Comparison of ENCODE assay signal across 1 cellular context in the genomic region with DNA sequence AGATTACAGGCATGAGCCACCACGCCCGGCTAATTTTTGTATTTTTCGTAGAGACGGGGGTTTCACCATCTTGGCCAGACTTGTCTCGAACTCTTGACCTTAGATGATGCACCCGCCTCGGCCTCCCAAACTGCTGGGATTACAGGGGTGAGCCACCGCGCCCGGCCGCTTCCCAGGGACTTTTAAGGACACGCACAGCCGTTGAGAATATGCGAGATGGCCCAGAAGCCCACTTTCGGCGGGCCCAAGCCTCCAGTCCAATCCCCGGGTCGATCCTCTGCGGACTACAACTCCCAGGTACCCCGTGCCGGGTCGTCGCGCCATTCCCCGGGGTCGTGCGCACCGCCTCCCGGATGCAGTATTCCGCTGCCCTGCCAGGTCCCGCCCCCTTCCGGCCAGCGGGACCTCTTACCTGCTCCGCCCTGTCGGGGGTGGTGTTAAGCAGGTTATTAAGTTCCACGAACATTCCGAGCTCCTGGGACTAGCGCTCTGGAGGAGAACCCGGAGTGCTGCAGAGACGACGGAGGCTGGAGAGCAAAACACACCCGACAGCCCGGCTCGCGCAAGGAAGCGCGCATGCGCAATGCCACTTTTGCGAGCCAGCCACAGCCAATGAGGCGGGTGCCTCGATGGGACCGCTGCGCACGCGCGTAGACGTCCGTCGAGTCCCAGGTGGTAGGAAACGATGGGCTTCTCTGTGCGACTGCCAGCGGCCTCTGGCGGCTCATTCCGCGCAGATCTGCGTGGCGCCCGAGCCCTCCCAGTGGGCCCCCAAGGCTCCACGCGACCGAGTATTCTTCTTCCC.
TF ChIP-seq lines count a peak whose summit lies in the region.

A gene with protein sequence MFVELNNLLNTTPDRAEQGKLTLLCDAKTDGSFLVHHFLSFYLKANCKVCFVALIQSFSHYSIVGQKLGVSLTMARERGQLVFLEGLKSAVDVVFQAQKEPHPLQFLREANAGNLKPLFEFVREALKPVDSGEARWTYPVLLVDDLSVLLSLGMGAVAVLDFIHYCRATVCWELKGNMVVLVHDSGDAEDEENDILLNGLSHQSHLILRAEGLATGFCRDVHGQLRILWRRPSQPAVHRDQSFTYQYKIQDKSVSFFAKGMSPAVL (minus strand): TSS at position 588 of the 805 bp plus-strand sequence. CDS start 122 bp downstream, at position 466.

TF ChIP-seq in K562, 482 proteins besides CTCF, POLR2A, EP300 and RAD21 (continued from another document and continues in another):
- TF ChIP-seq, protein P1, sequence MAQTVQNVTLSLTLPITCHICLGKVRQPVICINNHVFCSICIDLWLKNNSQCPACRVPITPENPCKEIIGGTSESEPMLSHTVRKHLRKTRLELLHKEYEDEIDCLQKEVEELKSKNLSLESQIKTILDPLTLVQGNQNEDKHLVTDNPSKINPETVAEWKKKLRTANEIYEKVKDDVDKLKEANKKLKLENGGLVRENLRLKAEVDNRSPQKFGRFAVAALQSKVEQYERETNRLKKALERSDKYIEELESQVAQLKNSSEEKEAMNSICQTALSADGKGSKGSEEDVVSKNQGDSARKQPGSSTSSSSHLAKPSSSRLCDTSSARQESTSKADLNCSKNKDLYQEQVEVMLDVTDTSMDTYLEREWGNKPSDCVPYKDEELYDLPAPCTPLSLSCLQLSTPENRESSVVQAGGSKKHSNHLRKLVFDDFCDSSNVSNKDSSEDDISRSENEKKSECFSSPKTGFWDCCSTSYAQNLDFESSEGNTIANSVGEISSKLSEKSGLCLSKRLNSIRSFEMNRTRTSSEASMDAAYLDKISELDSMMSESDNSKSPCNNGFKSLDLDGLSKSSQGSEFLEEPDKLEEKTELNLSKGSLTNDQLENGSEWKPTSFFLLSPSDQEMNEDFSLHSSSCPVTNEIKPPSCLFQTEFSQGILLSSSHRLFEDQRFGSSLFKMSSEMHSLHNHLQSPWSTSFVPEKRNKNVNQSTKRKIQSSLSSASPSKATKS (CRISPR knock-in tag; IDR thresholded peaks at IDR 0.05): no peak
- TF ChIP-seq, protein P2, sequence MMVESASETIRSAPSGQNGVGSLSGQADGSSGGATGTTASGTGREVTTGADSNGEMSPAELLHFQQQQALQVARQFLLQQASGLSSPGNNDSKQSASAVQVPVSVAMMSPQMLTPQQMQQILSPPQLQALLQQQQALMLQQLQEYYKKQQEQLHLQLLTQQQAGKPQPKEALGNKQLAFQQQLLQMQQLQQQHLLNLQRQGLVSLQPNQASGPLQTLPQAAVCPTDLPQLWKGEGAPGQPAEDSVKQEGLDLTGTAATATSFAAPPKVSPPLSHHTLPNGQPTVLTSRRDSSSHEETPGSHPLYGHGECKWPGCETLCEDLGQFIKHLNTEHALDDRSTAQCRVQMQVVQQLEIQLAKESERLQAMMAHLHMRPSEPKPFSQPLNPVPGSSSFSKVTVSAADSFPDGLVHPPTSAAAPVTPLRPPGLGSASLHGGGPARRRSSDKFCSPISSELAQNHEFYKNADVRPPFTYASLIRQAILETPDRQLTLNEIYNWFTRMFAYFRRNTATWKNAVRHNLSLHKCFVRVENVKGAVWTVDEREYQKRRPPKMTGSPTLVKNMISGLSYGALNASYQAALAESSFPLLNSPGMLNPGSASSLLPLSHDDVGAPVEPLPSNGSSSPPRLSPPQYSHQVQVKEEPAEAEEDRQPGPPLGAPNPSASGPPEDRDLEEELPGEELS (CRISPR knock-in tag; IDR thresholded peaks at IDR 0.05; ENCODE audit: borderline replicate concordance): no peak; the same call in 1 of the 2 replicates
- TF ChIP-seq, protein P3, sequence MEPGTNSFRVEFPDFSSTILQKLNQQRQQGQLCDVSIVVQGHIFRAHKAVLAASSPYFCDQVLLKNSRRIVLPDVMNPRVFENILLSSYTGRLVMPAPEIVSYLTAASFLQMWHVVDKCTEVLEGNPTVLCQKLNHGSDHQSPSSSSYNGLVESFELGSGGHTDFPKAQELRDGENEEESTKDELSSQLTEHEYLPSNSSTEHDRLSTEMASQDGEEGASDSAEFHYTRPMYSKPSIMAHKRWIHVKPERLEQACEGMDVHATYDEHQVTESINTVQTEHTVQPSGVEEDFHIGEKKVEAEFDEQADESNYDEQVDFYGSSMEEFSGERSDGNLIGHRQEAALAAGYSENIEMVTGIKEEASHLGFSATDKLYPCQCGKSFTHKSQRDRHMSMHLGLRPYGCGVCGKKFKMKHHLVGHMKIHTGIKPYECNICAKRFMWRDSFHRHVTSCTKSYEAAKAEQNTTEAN (CRISPR knock-in tag; IDR thresholded peaks at IDR 0.05): peak; percentile 75; the same call in 1 of the 2 replicates
- TF ChIP-seq KAT2B (IDR thresholded peaks at IDR 0.05; ENCODE audit: low read depth, low read length) (no peak), XRCC5 (IDR thresholded peaks at IDR 0.05; ENCODE audit: low read depth, low read length) (no peak), PML (IDR thresholded peaks at IDR 0.05; ENCODE audit: low read length) (peak; percentile 69), PRMT5 (CRISPR knock-in tag; IDR thresholded peaks at IDR 0.05) (no peak), BACH1 (tag; IDR thresholded peaks at IDR 0.05) (no peak), ZNF79 (CRISPR knock-in tag; IDR thresholded peaks at IDR 0.05; ENCODE audit: low read depth) (no peak), ZNF551 (CRISPR knock-in tag; IDR thresholded peaks at IDR 0.05) (no peak), ZNF121 (CRISPR knock-in tag; conservative IDR thresholded peaks at IDR 0.05) (no peak), CBFB (CRISPR knock-in tag; IDR thresholded peaks at IDR 0.05) (peak; percentile 82), BCL6 (CRISPR knock-in tag; IDR thresholded peaks at IDR 0.05) (no peak), POLR2G (IDR thresholded peaks at IDR 0.05; ENCODE audit: low read depth, low read length) (peak; percentile 91), NR2C2 (CRISPR knock-in tag; IDR thresholded peaks at IDR 0.05) (peak; percentile 97), NR2C2 (tag; IDR thresholded peaks at IDR 0.05) (peak; percentile 99), MCM3 (IDR thresholded peaks at IDR 0.05) (no peak), PTTG1 (tag; IDR thresholded peaks at IDR 0.05; ENCODE audit: low read depth) (no peak), MEF2A (IDR thresholded peaks at IDR 0.05; ENCODE audit: control insufficient read depth, low read depth, low read length) (no peak), RNF2 (IDR thresholded peaks at IDR 0.05) (0 out of 2 replicates have a peak, but pooled peaks have one; percentile 10), MAFK (IDR thresholded peaks at IDR 0.05; ENCODE audit: low read length) (peak; percentile 22; the same call in 1 of the 2 replicates), HOXB6 (CRISPR knock-in tag; IDR thresholded peaks at IDR 0.05; ENCODE audit: borderline replicate concordance) (no peak), BRD9 (IDR thresholded peaks at IDR 0.05; ENCODE audit: low read depth, partially characterized antibody) (peak; percentile 15), TRIM24 (IDR thresholded peaks at IDR 0.05) (0 out of 4 replicates have a peak, but pooled peaks of 1 of the 2 experiments have one; percentile 27), FOXJ3 (CRISPR knock-in tag; IDR thresholded peaks at IDR 0.05) (no peak), SRSF7 (optimal IDR thresholded peaks at IDR 0.05; ENCODE audit: low read depth, low read length) (no peak), CHCHD3 (CRISPR knock-in tag; IDR thresholded peaks at IDR 0.05) (no peak), CBFA2T3 (IDR thresholded peaks at IDR 0.05) (no peak), HNRNPUL1 (IDR thresholded peaks at IDR 0.05; ENCODE audit: low read length) (no peak), ZNF830 (CRISPR knock-in tag; IDR thresholded peaks at IDR 0.05) (no peak), CC2D1A (IDR thresholded peaks at IDR 0.05) (0 out of 2 replicates have a peak, but pooled peaks have one; percentile 4), HDAC6 (IDR thresholded peaks at IDR 0.05; ENCODE audit: low read depth, low read length) (no peak), RB1 (IDR thresholded peaks at IDR 0.05; ENCODE audit: low read depth) (peak; percentile 80), CBFA2T2 (conservative IDR thresholded peaks at IDR 0.05) (no peak), IRF2 (CRISPR knock-in tag; IDR thresholded peaks at IDR 0.05) (no peak)
- TF ChIP-seq, protein P4, sequence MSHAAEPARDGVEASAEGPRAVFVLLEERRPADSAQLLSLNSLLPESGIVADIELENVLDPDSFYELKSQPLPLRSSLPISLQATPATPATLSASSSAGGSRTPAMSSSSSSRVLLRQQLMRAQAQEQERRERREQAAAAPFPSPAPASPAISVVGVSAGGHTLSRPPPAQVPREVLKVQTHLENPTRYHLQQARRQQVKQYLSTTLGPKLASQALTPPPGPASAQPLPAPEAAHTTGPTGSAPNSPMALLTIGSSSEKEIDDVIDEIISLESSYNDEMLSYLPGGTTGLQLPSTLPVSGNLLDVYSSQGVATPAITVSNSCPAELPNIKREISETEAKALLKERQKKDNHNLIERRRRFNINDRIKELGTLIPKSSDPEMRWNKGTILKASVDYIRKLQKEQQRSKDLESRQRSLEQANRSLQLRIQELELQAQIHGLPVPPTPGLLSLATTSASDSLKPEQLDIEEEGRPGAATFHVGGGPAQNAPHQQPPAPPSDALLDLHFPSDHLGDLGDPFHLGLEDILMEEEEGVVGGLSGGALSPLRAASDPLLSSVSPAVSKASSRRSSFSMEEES (CRISPR knock-in tag; IDR thresholded peaks at IDR 0.05): no peak
- TF ChIP-seq, protein P5, sequence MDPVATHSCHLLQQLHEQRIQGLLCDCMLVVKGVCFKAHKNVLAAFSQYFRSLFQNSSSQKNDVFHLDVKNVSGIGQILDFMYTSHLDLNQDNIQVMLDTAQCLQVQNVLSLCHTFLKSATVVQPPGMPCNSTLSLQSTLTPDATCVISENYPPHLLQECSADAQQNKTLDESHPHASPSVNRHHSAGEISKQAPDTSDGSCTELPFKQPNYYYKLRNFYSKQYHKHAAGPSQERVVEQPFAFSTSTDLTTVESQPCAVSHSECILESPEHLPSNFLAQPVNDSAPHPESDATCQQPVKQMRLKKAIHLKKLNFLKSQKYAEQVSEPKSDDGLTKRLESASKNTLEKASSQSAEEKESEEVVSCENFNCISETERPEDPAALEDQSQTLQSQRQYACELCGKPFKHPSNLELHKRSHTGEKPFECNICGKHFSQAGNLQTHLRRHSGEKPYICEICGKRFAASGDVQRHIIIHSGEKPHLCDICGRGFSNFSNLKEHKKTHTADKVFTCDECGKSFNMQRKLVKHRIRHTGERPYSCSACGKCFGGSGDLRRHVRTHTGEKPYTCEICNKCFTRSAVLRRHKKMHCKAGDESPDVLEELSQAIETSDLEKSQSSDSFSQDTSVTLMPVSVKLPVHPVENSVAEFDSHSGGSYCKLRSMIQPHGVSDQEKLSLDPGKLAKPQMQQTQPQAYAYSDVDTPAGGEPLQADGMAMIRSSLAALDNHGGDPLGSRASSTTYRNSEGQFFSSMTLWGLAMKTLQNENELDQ (CRISPR knock-in tag; IDR thresholded peaks at IDR 0.05; ENCODE audit: borderline replicate concordance): no peak
- TF ChIP-seq, protein P6, sequence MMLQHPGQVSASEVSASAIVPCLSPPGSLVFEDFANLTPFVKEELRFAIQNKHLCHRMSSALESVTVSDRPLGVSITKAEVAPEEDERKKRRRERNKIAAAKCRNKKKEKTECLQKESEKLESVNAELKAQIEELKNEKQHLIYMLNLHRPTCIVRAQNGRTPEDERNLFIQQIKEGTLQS (IDR thresholded peaks at IDR 0.05): no peak
- TF ChIP-seq, protein P6 (CRISPR knock-in tag; conservative IDR thresholded peaks at IDR 0.05): peak; percentile 40; the same call in 1 of the 2 replicates
- TF ChIP-seq, protein P7, sequence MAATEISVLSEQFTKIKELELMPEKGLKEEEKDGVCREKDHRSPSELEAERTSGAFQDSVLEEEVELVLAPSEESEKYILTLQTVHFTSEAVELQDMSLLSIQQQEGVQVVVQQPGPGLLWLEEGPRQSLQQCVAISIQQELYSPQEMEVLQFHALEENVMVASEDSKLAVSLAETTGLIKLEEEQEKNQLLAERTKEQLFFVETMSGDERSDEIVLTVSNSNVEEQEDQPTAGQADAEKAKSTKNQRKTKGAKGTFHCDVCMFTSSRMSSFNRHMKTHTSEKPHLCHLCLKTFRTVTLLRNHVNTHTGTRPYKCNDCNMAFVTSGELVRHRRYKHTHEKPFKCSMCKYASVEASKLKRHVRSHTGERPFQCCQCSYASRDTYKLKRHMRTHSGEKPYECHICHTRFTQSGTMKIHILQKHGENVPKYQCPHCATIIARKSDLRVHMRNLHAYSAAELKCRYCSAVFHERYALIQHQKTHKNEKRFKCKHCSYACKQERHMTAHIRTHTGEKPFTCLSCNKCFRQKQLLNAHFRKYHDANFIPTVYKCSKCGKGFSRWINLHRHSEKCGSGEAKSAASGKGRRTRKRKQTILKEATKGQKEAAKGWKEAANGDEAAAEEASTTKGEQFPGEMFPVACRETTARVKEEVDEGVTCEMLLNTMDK (IDR thresholded peaks at IDR 0.05; ENCODE audit: borderline replicate concordance, insufficient read depth, low read depth, low read length, poor library complexity, severe bottlenecking): peak; percentile 54
- TF ChIP-seq, protein P8, sequence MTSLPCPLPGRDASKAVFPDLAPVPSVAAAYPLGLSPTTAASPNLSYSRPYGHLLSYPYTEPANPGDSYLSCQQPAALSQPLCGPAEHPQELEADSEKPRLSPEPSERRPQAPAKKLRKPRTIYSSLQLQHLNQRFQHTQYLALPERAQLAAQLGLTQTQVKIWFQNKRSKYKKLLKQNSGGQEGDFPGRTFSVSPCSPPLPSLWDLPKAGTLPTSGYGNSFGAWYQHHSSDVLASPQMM (CRISPR knock-in tag; IDR thresholded peaks at IDR 0.05): no peak
- TF ChIP-seq, protein P9, sequence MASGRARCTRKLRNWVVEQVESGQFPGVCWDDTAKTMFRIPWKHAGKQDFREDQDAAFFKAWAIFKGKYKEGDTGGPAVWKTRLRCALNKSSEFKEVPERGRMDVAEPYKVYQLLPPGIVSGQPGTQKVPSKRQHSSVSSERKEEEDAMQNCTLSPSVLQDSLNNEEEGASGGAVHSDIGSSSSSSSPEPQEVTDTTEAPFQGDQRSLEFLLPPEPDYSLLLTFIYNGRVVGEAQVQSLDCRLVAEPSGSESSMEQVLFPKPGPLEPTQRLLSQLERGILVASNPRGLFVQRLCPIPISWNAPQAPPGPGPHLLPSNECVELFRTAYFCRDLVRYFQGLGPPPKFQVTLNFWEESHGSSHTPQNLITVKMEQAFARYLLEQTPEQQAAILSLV (tag; IDR thresholded peaks at IDR 0.05): no peak
- TF ChIP-seq, protein P10, sequence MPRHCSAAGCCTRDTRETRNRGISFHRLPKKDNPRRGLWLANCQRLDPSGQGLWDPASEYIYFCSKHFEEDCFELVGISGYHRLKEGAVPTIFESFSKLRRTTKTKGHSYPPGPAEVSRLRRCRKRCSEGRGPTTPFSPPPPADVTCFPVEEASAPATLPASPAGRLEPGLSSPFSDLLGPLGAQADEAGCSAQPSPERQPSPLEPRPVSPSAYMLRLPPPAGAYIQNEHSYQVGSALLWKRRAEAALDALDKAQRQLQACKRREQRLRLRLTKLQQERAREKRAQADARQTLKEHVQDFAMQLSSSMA (CRISPR knock-in tag; IDR thresholded peaks at IDR 0.05): peak; percentile 2; the same call in 1 of the 2 replicates
